ENCODE assay signal across 8 cellular contexts in the genomic region with DNA sequence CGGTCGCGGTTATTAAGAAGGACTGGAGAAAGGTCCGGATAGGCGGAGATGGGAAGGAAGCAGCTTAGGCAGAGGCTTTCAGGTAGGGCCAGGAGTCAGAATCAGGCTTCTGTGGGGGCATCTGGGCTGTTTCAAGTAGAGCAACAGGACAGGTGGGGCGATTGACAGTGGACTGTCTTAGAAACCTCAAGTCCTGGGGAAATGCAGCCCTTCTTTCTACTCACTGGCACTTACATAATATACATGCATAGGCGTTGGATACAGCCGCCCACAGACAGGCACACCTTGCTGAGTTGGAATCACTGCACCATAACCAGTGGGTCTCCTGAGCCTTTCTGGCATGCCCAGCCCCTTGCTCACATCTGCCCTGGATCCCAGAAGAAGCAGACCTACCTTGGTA. TPM values are rescaled to one million over a fixed set of nuclear protein-coding genes. Genes with fewer than 3 reads are reported as not detected.
DNase-seq lines count a peak whose midpoint lies in the region; ATAC-seq, FAIRE-seq and TF ChIP-seq lines count a peak whose summit lies in the region.

No MANE protein-coding gene starts in this region.

- no peak for TF ChIP-seq CTCF in astrocyte (IDR thresholded peaks at IDR 0.05; ENCODE audit: insufficient read depth, low read depth, low read length)
- no peak for TF ChIP-seq CTCF in right lobe of liver (IDR thresholded peaks at IDR 0.05)
- TF ChIP-seq CTCF in transverse colon (IDR thresholded peaks at IDR 0.05): no peak

- no peaks in the 10 kb centered on the region for H3K27me3 Mint-ChIP-seq in activated CD8-positive, alpha-beta memory T cell treated with anti-CD3 and anti-CD28 coated beads, Interleukin-2, amount 10 ng/mL, durations not matched to agents 7 days and 5 days
- H3K27me3 Mint-ChIP-seq in astrocyte (ENCODE audit: low read depth, unreplicated experiment): no peaks in the 10 kb centered on the region

- H2AFZ ChIP-seq in astrocyte (ENCODE audit: low read depth, low read length): peak overlapping the region; percentile 92

- peak overlapping the region; percentile 92 for H3K4me2 ChIP-seq in astrocyte (ENCODE audit: low read length)

- peak overlapping the region; percentile 96 for H3K27ac Mint-ChIP-seq in activated CD8-positive, alpha-beta memory T cell treated with anti-CD3 and anti-CD28 coated beads, Interleukin-2, amount 10 ng/mL, durations not matched to agents 7 days and 5 days
- peak overlapping the region; percentile 58 for H3K27ac Mint-ChIP-seq in astrocyte (ENCODE audit: unreplicated experiment)

- no peaks in the 10 kb centered on the region for H3K9me3 Mint-ChIP-seq in activated CD8-positive, alpha-beta memory T cell treated with anti-CD3 and anti-CD28 coated beads, Interleukin-2, amount 10 ng/mL, durations not matched to agents 7 days and 5 days (ENCODE audit: low read depth)
- no peaks in the 10 kb centered on the region for H3K9me3 Mint-ChIP-seq in astrocyte (ENCODE audit: unreplicated experiment)

- H3K27ac ChIP-seq in astrocyte (ENCODE audit: low read depth, low read length) (no peak overlapping the region), right lobe of liver (peak overlapping the region; percentile 81 to 92 (median 89)), transverse colon (peak overlapping the region; percentile 91 to 97 (median 95)), caudate nucleus (ENCODE audit: low read depth, low read length) (no peak overlapping the region)

- H3K9me3 ChIP-seq in astrocyte (ENCODE audit: insufficient read depth, low read depth, low read length) (no peaks in the 10 kb centered on the region), right lobe of liver (no peaks in the 10 kb centered on the region), transverse colon (no peaks in the 10 kb centered on the region)

- no peak for ATAC-seq in activated CD8-positive, alpha-beta memory T cell treated with anti-CD3 and anti-CD28 coated beads, Interleukin-2, amount 10 ng/mL, durations not matched to agents 7 days and 5 days
- no peak for ATAC-seq in right lobe of liver

- peaks cover 36% of the 10 kb centered on the region for H3K79me2 ChIP-seq in astrocyte (ENCODE audit: insufficient read depth, low read length)

- H3K36me3 ChIP-seq in astrocyte (ENCODE audit: insufficient read depth, low read length) (no peaks in the 10 kb centered on the region), right lobe of liver (peaks cover 0 to 25% (median 7%) of the 10 kb centered on the region in 4 donors), transverse colon (peaks cover 0 to 9% (median 3%) of the 10 kb centered on the region in 4 donors)

- H4K20me1 ChIP-seq in astrocyte (ENCODE audit: insufficient read depth, low read length): peaks cover 18% of the 10 kb centered on the region

- no peak for FAIRE-seq in astrocyte (lab: Jason Lieb, UNC)

- TF ChIP-seq POLR2A in right lobe of liver (IDR thresholded peaks at IDR 0.05) (no peak), transverse colon (IDR thresholded peaks at IDR 0.05) (no peak)

- DNase-seq in activated CD8-positive, alpha-beta memory T cell treated with anti-CD3 and anti-CD28 coated beads, Interleukin-2, amount 10 ng/mL, durations not matched to agents 7 days and 5 days: no peak
- no peak for DNase-seq in activated CD8-positive, alpha-beta memory T cell treated with anti-CD3 and anti-CD28 coated beads for 24 hours
- no peak for DNase-seq in astrocyte (ENCODE audit: low read depth)
- peak in 2 of 3 donors; percentile 12 to 47 for DNase-seq in right lobe of liver
- no peak for DNase-seq in transverse colon
- DNase-seq in effector CD8-positive, alpha-beta T cell (lab: John Stamatoyannopoulos, UW): no peak
- no peak for DNase-seq in GM19238 (ENCODE audit: insufficient read length, low spot score)
- no peak for DNase-seq in caudate nucleus (lab: John Stamatoyannopoulos, UW)

- peaks cover 54% of the 10 kb centered on the region for H3K4me1 Mint-ChIP-seq in activated CD8-positive, alpha-beta memory T cell treated with anti-CD3 and anti-CD28 coated beads, Interleukin-2, amount 10 ng/mL, durations not matched to agents 7 days and 5 days
- peaks cover 33% of the 10 kb centered on the region for H3K4me1 Mint-ChIP-seq in astrocyte (ENCODE audit: low read depth, unreplicated experiment)

- WGBS in right lobe of liver (ENCODE audit: insufficient coverage, low coverage, low lambda C conversion rate, missing lambda C conversion rate): 0% methylated on average over 3 of the region's 8 CpGs
- WGBS in transverse colon (ENCODE audit: low coverage in 1 of 2), 2 donors: 3% methylated on average over 8 of the region's 8 CpGs; no CpG with 5 or more reads in 1 of the 2 donors

- no peak for TF ChIP-seq EP300 in transverse colon (IDR thresholded peaks at IDR 0.05; ENCODE audit: low read depth)

- intact Hi-C loops in right lobe of liver (cut with DNase I): no loop called here
- intact Hi-C loops in transverse colon (cut with DNase I; ENCODE audit: low total_unique reads): no loop called here

- H3K4me1 ChIP-seq in astrocyte (ENCODE audit: insufficient read depth, low read length): peaks cover 18% of the 10 kb centered on the region
- peaks cover 0 to 35% (median 8%) of the 10 kb centered on the region in 4 donors for H3K4me1 ChIP-seq in right lobe of liver
- H3K4me1 ChIP-seq in transverse colon: peaks cover 27 to 43% (median 38%) of the 10 kb centered on the region in 4 donors

- in situ Hi-C loops in transverse colon (cut with MboI; ENCODE audit: low pct_ligation_motif_present in 1 of 4, low pct_unique_long_range_greater_than_20kb in 1 of 4, low sequenced_read_pairs in 3 of 4): loop anchor here in 2 of 4 donors (25.0 kb wide), 2 partner anchors 323 to 348 kb away; a partner anchor contains a TSS

- peaks cover 44% of the 10 kb centered on the region for H3K36me3 Mint-ChIP-seq in activated CD8-positive, alpha-beta memory T cell treated with anti-CD3 and anti-CD28 coated beads, Interleukin-2, amount 10 ng/mL, durations not matched to agents 7 days and 5 days
- H3K36me3 Mint-ChIP-seq in astrocyte (ENCODE audit: low read depth, unreplicated experiment): peaks cover 21% of the 10 kb centered on the region

- H3K4me3 ChIP-seq in astrocyte (ENCODE audit: insufficient read depth, low read depth, low read length) (peak overlapping the region; percentile 76), right lobe of liver (peak overlapping the region; percentile 73 to 99 (median 98)), transverse colon (peak overlapping the region; percentile 58 to 97 (median 72))

- H3K27me3 ChIP-seq in astrocyte (ENCODE audit: insufficient read depth, low read length) (no peaks in the 10 kb centered on the region), right lobe of liver (no peaks in the 10 kb centered on the region), transverse colon (no peaks in the 10 kb centered on the region)

- peak overlapping the region; percentile 73 for H3K9ac ChIP-seq in astrocyte (ENCODE audit: low read length)

- CTCF ChIA-PET in activated CD8-positive, alpha-beta memory T cell treated with anti-CD3 and anti-CD28 coated beads, Interleukin-2, amount 10 ng/mL, durations not matched to agents 7 days and 5 days (lab: Charles Lee): interaction anchor here (0.9 to 2.2 kb wide), 4 partner anchors 9 to 142 kb away, joined by 3 to 10 read pairs (median 4); a partner anchor contains a TSS

- H3K4me3 Mint-ChIP-seq in activated CD8-positive, alpha-beta memory T cell treated with anti-CD3 and anti-CD28 coated beads, Interleukin-2, amount 10 ng/mL, durations not matched to agents 7 days and 5 days: peak overlapping the region; percentile 84
- H3K4me3 Mint-ChIP-seq in astrocyte (ENCODE audit: unreplicated experiment): peak overlapping the region; percentile 93

RNA-seq across cellular contexts. Expression of a gene that starts 0.7 kb away (rescaled TPM):
- 10 to 100 TPM; 69.3 to 70.3 TPM for total RNA-seq in activated CD8-positive, alpha-beta memory T cell treated with anti-CD3 and anti-CD28 coated beads, Interleukin-2, amount 10 ng/mL, durations not matched to agents 7 days and 5 days
- total RNA-seq in astrocyte (50.6 and 55.8 TPM in 2 replicates), right lobe of liver (10 to 100 TPM; 24.3 to 57.3 (median 37.0) TPM), transverse colon (10 to 100 TPM; 49.0 to 82.2 (median 76.5) TPM)

RNA-seq across cellular contexts. Expression of a gene that starts 2.3 kb away (rescaled TPM):
- 10 to 100 TPM; 91.3 to 91.7 TPM for total RNA-seq in activated CD8-positive, alpha-beta memory T cell treated with anti-CD3 and anti-CD28 coated beads, Interleukin-2, amount 10 ng/mL, durations not matched to agents 7 days and 5 days
- total RNA-seq in astrocyte: 67.0 and 69.4 TPM in 2 replicates
- 100 to 1,000 TPM; 192 to 441 (median 309) TPM for total RNA-seq in right lobe of liver
- 100 to 1,000 TPM; 123 to 278 (median 204) TPM for total RNA-seq in transverse colon

RNA-seq across cellular contexts. Expression of a gene that starts 26.1 kb away (rescaled TPM):
- 10 to 100 TPM; 47.8 to 56.3 TPM for total RNA-seq in activated CD8-positive, alpha-beta memory T cell treated with anti-CD3 and anti-CD28 coated beads, Interleukin-2, amount 10 ng/mL, durations not matched to agents 7 days and 5 days
- total RNA-seq in astrocyte (78.2 and 83.1 TPM in 2 replicates), right lobe of liver (10 to 100 TPM; 12.0 to 20.3 (median 15.2) TPM), transverse colon (10 to 100 TPM; 35.9 to 47.9 (median 43.5) TPM)

Comparison
In these comparisons a context has a peak if more than half of its experiments do, and no peak if none do; other contexts are left out.
1. DNase-seq: peak in right lobe of liver (2 of 3); none in activated CD8-positive, alpha-beta memory T cell treated with anti-CD3 and anti-CD28 coated beads, Interleukin-2, amount 10 ng/mL, durations not matched to agents 7 days and 5 days (single experiment), activated CD8-positive, alpha-beta memory T cell treated with anti-CD3 and anti-CD28 coated beads for 24 hours (single experiment), astrocyte (single experiment), transverse colon (single experiment), effector CD8-positive, alpha-beta T cell (single experiment), GM19238 (single experiment) and caudate nucleus (0 of 61).
2. H3K27ac ChIP-seq: peak in right lobe of liver (3 of 3) and transverse colon (4 of 4); none in astrocyte (single experiment) and caudate nucleus (single experiment).
3. Peak in every context shown above with its lines, with median percentiles within 50 percentile points of each other: H3K4me3 ChIP-seq.